8 cellular contexts compared by ENCODE assay signal in the genomic region with DNA sequence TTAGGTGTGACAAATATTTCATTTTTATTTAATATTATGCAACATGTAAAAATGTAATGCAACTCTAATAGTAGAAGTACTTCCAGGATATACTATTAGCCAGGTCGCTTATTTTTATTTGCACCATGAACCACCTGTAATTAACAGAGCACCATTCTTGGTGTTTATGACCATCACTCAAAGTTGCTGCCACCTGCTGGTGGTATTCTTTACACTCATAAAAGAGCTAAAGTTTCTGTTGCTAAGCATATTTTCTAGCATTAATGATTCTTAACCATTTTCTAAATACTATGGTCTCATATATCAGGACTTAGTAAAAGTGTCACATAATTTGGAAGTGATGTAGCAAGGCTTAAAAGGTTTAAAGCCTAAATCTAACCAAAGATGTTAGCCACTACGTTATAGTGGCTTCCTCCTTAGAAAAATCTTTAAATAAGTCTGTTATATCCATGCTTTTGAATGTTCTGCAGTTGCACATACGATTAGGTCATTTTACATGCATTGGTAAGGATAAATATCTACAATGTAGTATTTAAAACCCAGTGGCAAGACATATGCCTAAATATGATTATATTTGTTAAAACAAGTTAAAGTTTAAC.
DNase-seq lines count a peak whose midpoint lies in the region; ATAC-seq lines count a peak whose summit lies in the region.

No MANE protein-coding gene starts in this region.

- no peaks in the 10 kb centered on the region for H3K27me3 ChIP-seq in GM23248 (replicated peaks; ENCODE audit: insufficient read depth)

- H3K79me2 ChIP-seq in GM23248 (ENCODE audit: insufficient read depth) = no peaks in the 10 kb centered on the region

- in situ Hi-C loops in GM23248 (cut with MboI) = loop anchor here (25.0 kb wide), 1 partner anchor 451 kb away; no protein-coding TSS in a partner anchor

- H3K27ac ChIP-seq in GM23248 = no peak overlapping the region

- peak; percentile 55 for ATAC-seq in left colon

- H3F3A ChIP-seq in GM23248 (ENCODE audit: insufficient read depth) = no peaks in the 10 kb centered on the region

- DNase-seq in NCI-H1436 (lab: John Stamatoyannopoulos, UW) (peak; percentile 35), NCI-H1436 treated with DMSO at 0.1 percent for 48 hours (lab: John Stamatoyannopoulos, UW) (no peak), GM23248 (peak; percentile 59), NCI-H1694 (lab: John Stamatoyannopoulos, UW) (peak; percentile 74), amniotic stem cell (lab: John Stamatoyannopoulos, UW) (peak; percentile 11), left colon (peak; percentile 25 to 62), activated gamma-delta T cell treated with Interleukin-2 at 50 U/mL for 16 hours (no peak)
- DNase-seq in stimulated activated CD4-positive, alpha-beta T cell treated with anti-CD3 and anti-CD28 coated beads, Interleukin-1b, Interleukin-23, amount 100 ng/mL, for 48 hours = no peak

- H3K4me2 ChIP-seq in GM23248 (ENCODE audit: unreplicated experiment) = no peak overlapping the region

- no peak overlapping the region for H3K4me3 ChIP-seq in GM23248

- no peaks in the 10 kb centered on the region for H3K9me3 ChIP-seq in GM23248 (ENCODE audit: low read depth)

- H3K4me1 ChIP-seq in GM23248 (ENCODE audit: insufficient read depth) = no peaks in the 10 kb centered on the region

- no peak overlapping the region for H2AFZ ChIP-seq in GM23248

- no peaks in the 10 kb centered on the region for H3K36me3 ChIP-seq in GM23248 (ENCODE audit: low read depth)

- intact Hi-C loops in left colon (cut with DNase I, micrococcal nuclease) = no loop called here

- H4K20me1 ChIP-seq in GM23248 (ENCODE audit: insufficient read depth) = no peaks in the 10 kb centered on the region

- WGBS in GM23248 (ENCODE audit: low coverage in 1 of 2, low lambda C conversion rate in 2 of 2, missing lambda C conversion rate in 2 of 2), 2 experiments = 59 to 61% methylated on average over 3 of the region's 3 CpGs

- no peak overlapping the region for H3K9ac ChIP-seq in GM23248

- no peaks in the 10 kb centered on the region for H3K9me2 ChIP-seq in GM23248 (ENCODE audit: insufficient read depth)

Comparison
In these comparisons a context has a peak if more than half of its experiments do, and no peak if none do; other contexts are left out.
1. DNase-seq: peak in NCI-H1436 (single experiment), GM23248 (single experiment), NCI-H1694 (single experiment), amniotic stem cell (single experiment) and left colon (2 of 2); none in NCI-H1436 treated with DMSO at 0.1 percent for 48 hours (single experiment), activated gamma-delta T cell treated with Interleukin-2 at 50 U/mL for 16 hours (single experiment) and stimulated activated CD4-positive, alpha-beta T cell treated with anti-CD3 and anti-CD28 coated beads, Interleukin-1b, Interleukin-23, amount 100 ng/mL, for 48 hours (single experiment).